16 cellular contexts compared by ENCODE assay signal in the genomic region with DNA sequence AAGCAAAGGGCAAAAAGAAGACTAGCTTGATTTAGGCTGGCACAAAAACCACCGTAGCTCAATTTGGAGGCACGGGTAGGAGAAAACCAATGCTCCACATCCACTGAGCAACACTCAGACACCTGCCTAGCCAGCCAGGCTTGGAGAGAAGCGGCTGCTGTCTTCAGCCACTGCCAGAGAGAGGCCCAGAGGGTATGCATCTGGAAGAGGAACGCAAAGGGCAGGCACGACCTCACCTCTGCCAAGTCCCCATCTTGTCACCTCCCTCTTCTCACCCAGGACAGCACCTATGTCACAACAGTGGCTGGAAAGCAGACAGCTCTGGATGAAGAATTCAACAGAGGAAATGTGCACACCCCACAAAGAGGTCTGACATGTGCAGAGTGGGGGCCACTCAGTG.
DNase-seq lines count a peak whose midpoint lies in the region; ATAC-seq and TF ChIP-seq lines count a peak whose summit lies in the region.
"Had no signal": no experiment of that assay in that cellular context is flagged by ENCODE, and none has a peak within 500 bp of the region (broad histone marks: within the 10 kb centered on the region; RNA-seq: fewer than 3 reads in every experiment).

No MANE protein-coding gene starts in this region.

- H3K27ac ChIP-seq in mammary epithelial cell (ENCODE audit: insufficient read depth, low read depth, low read length) (no peak overlapping the region), endodermal cell (ENCODE audit: low read depth, low read length) (no peak overlapping the region), Karpas-422 (ENCODE audit: low read length) (no peak overlapping the region)

- H3K4me3 Mint-ChIP-seq in MCF 10A (ENCODE audit: unreplicated experiment) (no peak overlapping the region), endodermal cell (no peak overlapping the region), type B pancreatic cell (no peak overlapping the region)
- H3K4me3 Mint-ChIP-seq: B cell; CD4-positive, alpha-beta T cell had no signal

- 72% methylated on average over 5 of the region's 5 CpGs for WGBS in mammary epithelial cell (ENCODE audit: low coverage, missing lambda C conversion rate)
- WGBS in endodermal cell (ENCODE audit: insufficient coverage in 1 of 2, insufficient read length in 1 of 2), 2 experiments: 84 to 94% methylated on average over 3 to 5 of the region's 5 CpGs

- in situ Hi-C loops in mammary epithelial cell (cut with MboI; ENCODE audit: low sequenced_read_pairs in 2 of 2): no loop called here

- H3K4me1 ChIP-seq in mammary epithelial cell (ENCODE audit: insufficient read depth, low read length) (no peaks in the 10 kb centered on the region), endodermal cell (ENCODE audit: control insufficient read depth, insufficient read depth, low read length) (no peaks in the 10 kb centered on the region), Karpas-422 (ENCODE audit: low read length) (no peaks in the 10 kb centered on the region)
- H3K4me1 ChIP-seq: HAP-1 had no signal

- BruUV-seq in MCF 10A (replicated peaks; lab: Mats Ljungman, UMichigan) (no TSS peak), mammary epithelial cell (replicated peaks; lab: Mats Ljungman, UMichigan) (no TSS peak)

- no peak for ATAC-seq in GM18868 (IDR thresholded peaks at IDR 0.05; ENCODE audit: unreplicated experiment)
- ATAC-seq: GM12878 had no signal

- H3K9ac ChIP-seq in mammary epithelial cell (ENCODE audit: insufficient read depth, low read length) (no peak overlapping the region), endodermal cell (ENCODE audit: extremely low read depth, low read length, poor library complexity, severe bottlenecking) (no peak overlapping the region), Karpas-422 (ENCODE audit: low read length) (no peak overlapping the region)

- POLR2A ChIA-PET in MCF 10A (lab: Yijun Ruan, JAX): no interaction called here

- H3K4me2 ChIP-seq in mammary epithelial cell (ENCODE audit: insufficient read depth, low read depth, low read length): no peak overlapping the region
- no peak overlapping the region for H3K4me2 ChIP-seq in Karpas-422 (ENCODE audit: low read depth, low read length, poor library complexity, severe bottlenecking)

- H3K79me2 ChIP-seq in mammary epithelial cell (ENCODE audit: insufficient read depth, low read length) (no peaks in the 10 kb centered on the region), Karpas-422 (ENCODE audit: low read length) (no peaks in the 10 kb centered on the region)

- TF ChIP-seq CTCF in MCF 10A (IDR thresholded peaks at IDR 0.05; ENCODE audit: unreplicated experiment) (no peak), mammary epithelial cell (conservative IDR thresholded peaks at IDR 0.05 in 1 of 2, IDR thresholded peaks at IDR 0.05 in 1 of 2; ENCODE audit: extremely low read depth in 1 of 2, insufficient read depth in 1 of 2, low read depth in 1 of 2, low read length in 2 of 2) (no peak), endodermal cell (conservative IDR thresholded peaks at IDR 0.05) (no peak), type B pancreatic cell (conservative IDR thresholded peaks at IDR 0.05) (no peak)

- H4K20me1 ChIP-seq in mammary epithelial cell (ENCODE audit: insufficient read depth, low read length): no peaks in the 10 kb centered on the region
- no peaks in the 10 kb centered on the region for H4K20me1 ChIP-seq in Karpas-422 (ENCODE audit: insufficient read depth, low read depth, low read length)

- intact Hi-C loops in MCF 10A (cut with micrococcal nuclease) (no loop called here), mammary epithelial cell (cut with micrococcal nuclease) (no loop called here), posterior vena cava (cut with DNase I) (no loop called here)

- CTCF ChIA-PET in MCF 10A (lab: Yijun Ruan, JAX): interaction anchor here (0.7 kb wide), 1 partner anchor 134 kb away, joined by 3 read pairs; no protein-coding TSS in a partner anchor
- CTCF ChIA-PET in mammary epithelial cell (lab: Charles Lee; ENCODE audit: low non-redundant PET): no interaction called here

- H3K27me3 Mint-ChIP-seq in MCF 10A (ENCODE audit: insufficient read depth, unreplicated experiment) (no peaks in the 10 kb centered on the region), endodermal cell (ENCODE audit: insufficient read depth) (no peaks in the 10 kb centered on the region), type B pancreatic cell (no peaks in the 10 kb centered on the region)
- H3K27me3 Mint-ChIP-seq: B cell; CD4-positive, alpha-beta T cell had no signal

- H3K9me3 ChIP-seq in mammary epithelial cell (replicated peaks; ENCODE audit: insufficient read depth, low read length): peaks cover 3% of the 10 kb centered on the region
- H3K9me3 ChIP-seq in endodermal cell (ENCODE audit: control insufficient read depth, low read length): no peaks in the 10 kb centered on the region
- H3K9me3 ChIP-seq in Karpas-422 (ENCODE audit: low read length): no peaks in the 10 kb centered on the region
- H3K9me3 ChIP-seq: HAP-1 had no signal

- H3K9me3 Mint-ChIP-seq in MCF 10A (ENCODE audit: unreplicated experiment) (no peaks in the 10 kb centered on the region), endodermal cell (no peaks in the 10 kb centered on the region), type B pancreatic cell (no peaks in the 10 kb centered on the region)
- H3K9me3 Mint-ChIP-seq: CD4-positive, alpha-beta T cell had no signal

- no peak overlapping the region for H2AFZ ChIP-seq in mammary epithelial cell (ENCODE audit: low read depth, low read length)
- no peak overlapping the region for H2AFZ ChIP-seq in Karpas-422 (ENCODE audit: low read length)

- H3K4me1 Mint-ChIP-seq in MCF 10A (ENCODE audit: insufficient read depth, unreplicated experiment) (no peaks in the 10 kb centered on the region), endodermal cell (no peaks in the 10 kb centered on the region), type B pancreatic cell (ENCODE audit: unreplicated experiment) (peaks cover 8% of the 10 kb centered on the region)
- H3K4me1 Mint-ChIP-seq: B cell had no signal

- no peaks in the 10 kb centered on the region for H3K9me2 ChIP-seq in Karpas-422 (replicated peaks; ENCODE audit: insufficient read depth, low read length)

- peaks cover 6% of the 10 kb centered on the region for H3K36me3 Mint-ChIP-seq in MCF 10A (ENCODE audit: insufficient read depth, unreplicated experiment)
- H3K36me3 Mint-ChIP-seq in endodermal cell (ENCODE audit: low read depth): no peaks in the 10 kb centered on the region
- no peaks in the 10 kb centered on the region for H3K36me3 Mint-ChIP-seq in type B pancreatic cell

- dilution Hi-C loops in mammary epithelial cell (cut with HindIII; ENCODE audit: low sequenced_read_pairs): no loop called here

- H3K4me3 ChIP-seq in mammary epithelial cell (replicated peaks in 1 of 3; ENCODE audit: insufficient read depth in 1 of 3, low read depth in 2 of 3, low read length in 3 of 3) (no peak overlapping the region), endodermal cell (ENCODE audit: low read length) (no peak overlapping the region), Karpas-422 (ENCODE audit: low read length) (no peak overlapping the region)
- H3K4me3 ChIP-seq: GM12878, HAP-1 had no signal

- no peak for DNase-seq in MCF 10A (ENCODE audit: unreplicated experiment)
- no peak for DNase-seq in mammary epithelial cell
- DNase-seq in endodermal cell: peak; percentile 11
- peak; percentile 23 for DNase-seq in posterior vena cava (ENCODE audit: low spot score)
- peak; percentile 20 for DNase-seq in type B pancreatic cell (ENCODE audit: extremely low spot score, unreplicated experiment)
- no peak for DNase-seq in NCI-H146 (lab: John Stamatoyannopoulos, UW)
- no peak for DNase-seq in Karpas-422
- DNase-seq: ACHN; C1 segment of cervical spinal cord; Calu3; CD4-positive, alpha-beta T cell; DMS 273 treated with DMSO at 0.1 percent for 48 hours had no signal

- H3K27me3 ChIP-seq in mammary epithelial cell (ENCODE audit: insufficient read depth, low read length) (no peaks in the 10 kb centered on the region), endodermal cell (ENCODE audit: control insufficient read depth, insufficient read depth, low read length, poor library complexity, severe bottlenecking) (no peaks in the 10 kb centered on the region), Karpas-422 (ENCODE audit: low read length) (no peaks in the 10 kb centered on the region)

- H3K27ac Mint-ChIP-seq in MCF 10A (ENCODE audit: low read depth, unreplicated experiment): peak overlapping the region; percentile 67
- no peak overlapping the region for H3K27ac Mint-ChIP-seq in endodermal cell
- H3K27ac Mint-ChIP-seq in type B pancreatic cell: peak overlapping the region; percentile 97
- H3K27ac Mint-ChIP-seq: B cell; CD4-positive, alpha-beta T cell had no signal

- H3K36me3 ChIP-seq in mammary epithelial cell (ENCODE audit: insufficient read depth, low read length): no peaks in the 10 kb centered on the region
- no peaks in the 10 kb centered on the region for H3K36me3 ChIP-seq in endodermal cell (ENCODE audit: control insufficient read depth, insufficient read depth, low read length)
- no peaks in the 10 kb centered on the region for H3K36me3 ChIP-seq in Karpas-422 (ENCODE audit: insufficient read depth, low read length)
- H3K36me3 ChIP-seq: HAP-1 had no signal

Comparison
In these comparisons a context has a peak if more than half of its experiments do, and no peak if none do; other contexts are left out.
1. DNase-seq: peak in endodermal cell (single experiment), posterior vena cava (single experiment) and type B pancreatic cell (single experiment); none in MCF 10A (single experiment), mammary epithelial cell (single experiment), NCI-H146 (single experiment) and Karpas-422 (single experiment).